Comparison of ENCODE assay signal across 9 cellular contexts in genomic region chr15:22949074-22949547, GRCh38. TPM values are rescaled to one million over a fixed set of nuclear protein-coding genes. Genes with fewer than 3 reads are reported as not detected.
DNase-seq lines count a peak whose midpoint lies in the region; ATAC-seq and TF ChIP-seq lines count a peak whose summit lies in the region.
"Had no signal": no experiment of that assay in that cellular context is flagged by ENCODE, and none has a peak within 500 bp of the region (broad histone marks: within the 10 kb centered on the region; RNA-seq: fewer than 3 reads in every experiment).

No MANE protein-coding gene starts in this region.

- H3K9me3 ChIP-seq in HEK293 (ENCODE audit: control insufficient read depth, insufficient read depth, low read depth, low read length) = no peaks in the 10 kb centered on the region

- H3K27ac ChIP-seq in HEK293 (ENCODE audit: extremely low read depth, low read depth, low read length) = no peak overlapping the region

- no peaks in the 10 kb centered on the region for H3K36me3 Mint-ChIP-seq in natural killer cell treated with Interleukin-12 subunit alpha and Interleukin-12 subunit beta and Interleukin-15 and Interleukin-18, amount 100 ng/mL, for 72 hours

- H3K27ac Mint-ChIP-seq in natural killer cell treated with Interleukin-12 subunit alpha and Interleukin-12 subunit beta and Interleukin-15 and Interleukin-18, amount 100 ng/mL, for 72 hours = peak overlapping the region in 1 of 2 donors; percentile 11
- H3K27ac Mint-ChIP-seq: T-helper 1 cell treated with Interleukin-12 subunit alpha and Interleukin-12 subunit beta and Interleukin-4 antibody, amounts not matched to agents 30 μg/mL and 1 μg/mL, for 36 hours had no signal

- H3K4me1 ChIP-seq in HEK293 (ENCODE audit: control insufficient read depth, insufficient read depth, low read length) = peaks cover 6% of the 10 kb centered on the region; the same call in 1 of the 2 replicates

- H3K4me3 Mint-ChIP-seq in natural killer cell treated with Interleukin-12 subunit alpha and Interleukin-12 subunit beta and Interleukin-15 and Interleukin-18, amount 100 ng/mL, for 72 hours = peak overlapping the region; percentile 75
- H3K4me3 Mint-ChIP-seq: T-helper 1 cell treated with Interleukin-12 subunit alpha and Interleukin-12 subunit beta and Interleukin-4 antibody, amounts not matched to agents 30 μg/mL and 1 μg/mL, for 36 hours had no signal

- POLR2A ChIA-PET in HEK293 (lab: Yijun Ruan, JAX) = no interaction called here

- TF ChIP-seq CTCF in GM12865 (IDR thresholded peaks at IDR 0.05; ENCODE audit: insufficient read depth, low read depth, low read length, missing control alignments) (no peak), HEK293 (tag by site-specific recombination; IDR thresholded peaks at IDR 0.05) (no peak)

- H3K36me3 ChIP-seq in HEK293 (ENCODE audit: control insufficient read depth in 2 of 2, insufficient read depth in 1 of 2, low read length in 2 of 2) = peaks cover 7 to 12% of the 10 kb centered on the region in 2 experiments; a peak in 2 of 3 replicates

- CTCF ChIA-PET in HEK293 (lab: Yijun Ruan, JAX) = no interaction called here

- H3K27me3 Mint-ChIP-seq in natural killer cell treated with Interleukin-12 subunit alpha and Interleukin-12 subunit beta and Interleukin-15 and Interleukin-18, amount 100 ng/mL, for 72 hours = no peaks in the 10 kb centered on the region

- ATAC-seq in esophagus mucosa = peak; percentile 52
- peak; percentile 71 to 82 for ATAC-seq in natural killer cell treated with Interleukin-12 subunit alpha and Interleukin-12 subunit beta and Interleukin-15 and Interleukin-18, amount 100 ng/mL, for 72 hours

- peak overlapping the region; percentile 25 for H3K4me3 ChIP-seq in GM12865 (ENCODE audit: low read depth, low read length)
- no peak overlapping the region for H3K4me3 ChIP-seq in HEK293 (ENCODE audit: low read depth, low read length)

- DNase-seq in GM12865 (ENCODE audit: low read depth) = peak; percentile 55
- peak; percentile 59 for DNase-seq in OCI-M2 (lab: John Stamatoyannopoulos, UW; ENCODE audit: unreplicated experiment)
- DNase-seq in natural killer cell treated with Interleukin-12 subunit alpha and Interleukin-12 subunit beta and Interleukin-15 and Interleukin-18, amount 100 ng/mL, for 72 hours (ENCODE audit: low spot score) = peak; percentile 71
- DNase-seq in activated CD4-positive, CD25-positive, alpha-beta regulatory T cell treated with anti-CD3 and anti-CD28 coated beads, Interleukin-2, amount 50 U/mL, for 72 hours = no peak
- no peak for DNase-seq in NK-92 treated with Interleukin-12 subunit alpha and Interleukin-12 subunit beta, amount 100 ng/mL, for 24 hours (lab: John Stamatoyannopoulos, UW)
- DNase-seq in cerebellar nuclear complex (lab: John Stamatoyannopoulos, UW) = no peak

- peaks cover 9 to 11% of the 10 kb centered on the region in 2 donors for H3K4me1 Mint-ChIP-seq in natural killer cell treated with Interleukin-12 subunit alpha and Interleukin-12 subunit beta and Interleukin-15 and Interleukin-18, amount 100 ng/mL, for 72 hours (ENCODE audit: low read depth in 2 of 2)

- no peaks in the 10 kb centered on the region for H3K9me3 Mint-ChIP-seq in natural killer cell treated with Interleukin-12 subunit alpha and Interleukin-12 subunit beta and Interleukin-15 and Interleukin-18, amount 100 ng/mL, for 72 hours
- H3K9me3 Mint-ChIP-seq: T-helper 1 cell treated with Interleukin-12 subunit alpha and Interleukin-12 subunit beta and Interleukin-4 antibody, amounts not matched to agents 30 μg/mL and 1 μg/mL, for 36 hours had no signal

TF ChIP-seq in HEK293, 187 proteins besides CTCF, POLR2A, EP300 and RAD21 (continues in another document):
- TF ChIP-seq WT1 (tag by site-specific recombination; IDR thresholded peaks at IDR 0.05) (peak; percentile 82), PRDM10 (tag by site-specific recombination; IDR thresholded peaks at IDR 0.05) (0 out of 2 replicates have a peak, but pooled peaks have one; percentile 44), GLIS1 (tag by site-specific recombination; IDR thresholded peaks at IDR 0.05) (no peak), ZNF2 (tag by site-specific recombination; IDR thresholded peaks at IDR 0.05) (no peak), ZNF19 (tag by site-specific recombination; IDR thresholded peaks at IDR 0.05; ENCODE audit: low read depth) (no peak), ZNF513 (tag by site-specific recombination; IDR thresholded peaks at IDR 0.05) (no peak), ZNF239 (tag by site-specific recombination; IDR thresholded peaks at IDR 0.05) (no peak), ZNF623 (tag by site-specific recombination; IDR thresholded peaks at IDR 0.05) (no peak), SCRT1 (tag by site-specific recombination; IDR thresholded peaks at IDR 0.05; ENCODE audit: borderline replicate concordance) (no peak), EGR2 (tag by site-specific recombination; IDR thresholded peaks at IDR 0.05; ENCODE audit: low read depth) (peak; percentile 52; the same call in 1 of the 2 replicates), ZNF274 (IDR thresholded peaks at IDR 0.05; ENCODE audit: low read length) (no peak), ZNF274 (tag by site-specific recombination; IDR thresholded peaks at IDR 0.05; ENCODE audit: borderline replicate concordance) (no peak), ZNF501 (tag by site-specific recombination; IDR thresholded peaks at IDR 0.05) (no peak), ZFHX2 (tag by site-specific recombination; conservative IDR thresholded peaks at IDR 0.05) (peak; percentile 65), SP7 (tag by site-specific recombination; IDR thresholded peaks at IDR 0.05) (0 out of 2 replicates have a peak, but pooled peaks have one; percentile 22), ZNF560 (tag by site-specific recombination; IDR thresholded peaks at IDR 0.05; ENCODE audit: borderline replicate concordance) (no peak), KLF16 (tag by site-specific recombination; IDR thresholded peaks at IDR 0.05) (no peak), ZNF600 (tag by site-specific recombination; IDR thresholded peaks at IDR 0.05) (peak; percentile 77), ZNF488 (tag by site-specific recombination; IDR thresholded peaks at IDR 0.05) (no peak), HOXD13 (CRISPR knock-in tag; IDR thresholded peaks at IDR 0.05; ENCODE audit: borderline replicate concordance) (no peak), ZNF202 (tag by site-specific recombination; IDR thresholded peaks at IDR 0.05; ENCODE audit: borderline replicate concordance) (no peak)

RNA-seq across cellular contexts. Expression of gene CYFIP1, which starts 31.1 kb away (rescaled TPM):
- total RNA-seq in esophagus mucosa = 118 TPM
- total RNA-seq in natural killer cell treated with Interleukin-12 subunit alpha and Interleukin-12 subunit beta and Interleukin-15 and Interleukin-18, amount 100 ng/mL, for 72 hours = 10 to 100 TPM; 10.8 to 19.8 TPM

Comparison
In these comparisons a context has a peak if more than half of its experiments do, and no peak if none do; other contexts are left out.
1. DNase-seq: peak in GM12865 (single experiment), OCI-M2 (single experiment) and natural killer cell treated with Interleukin-12 subunit alpha and Interleukin-12 subunit beta and Interleukin-15 and Interleukin-18, amount 100 ng/mL, for 72 hours (single experiment); none in activated CD4-positive, CD25-positive, alpha-beta regulatory T cell treated with anti-CD3 and anti-CD28 coated beads, Interleukin-2, amount 50 U/mL, for 72 hours (single experiment), NK-92 treated with Interleukin-12 subunit alpha and Interleukin-12 subunit beta, amount 100 ng/mL, for 24 hours (single experiment) and cerebellar nuclear complex (0 of 2).